In the genomic region with DNA sequence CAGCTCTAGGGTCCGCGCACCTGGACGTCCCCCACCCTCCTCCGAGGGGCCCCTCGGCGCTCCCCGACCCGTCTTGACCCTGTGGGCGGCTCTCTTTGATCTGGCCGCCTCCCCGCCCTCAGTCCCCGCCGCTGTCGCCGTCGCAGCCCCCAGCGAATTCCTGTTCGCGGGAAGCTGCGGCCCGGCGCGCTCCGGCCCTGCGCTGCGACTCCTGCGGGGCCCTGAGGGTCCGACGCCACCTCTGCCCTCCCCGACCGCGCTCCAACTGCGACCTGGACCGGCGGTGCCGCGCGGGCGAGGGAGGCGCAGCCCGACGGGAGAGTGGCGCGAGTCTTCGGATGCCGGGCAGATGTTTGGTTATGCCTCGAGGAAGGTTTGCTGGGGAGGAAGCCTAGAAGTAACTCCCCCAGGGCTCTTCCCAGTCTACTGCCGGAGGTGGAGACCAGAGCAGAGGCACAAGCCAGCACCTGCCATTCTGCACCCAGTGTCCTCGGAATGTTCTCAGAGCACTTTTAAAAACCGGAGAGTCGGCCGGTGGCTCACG, we compare ENCODE assay signal across 9 cellular contexts. TPM values are rescaled to one million over a fixed set of nuclear protein-coding genes. Genes with fewer than 3 reads are reported as not detected.
DNase-seq lines count a peak whose midpoint lies in the region; ATAC-seq and TF ChIP-seq lines count a peak whose summit lies in the region.
"Had no signal": no experiment of that assay in that cellular context is flagged by ENCODE, and none has a peak within 500 bp of the region (broad histone marks: within the 10 kb centered on the region; RNA-seq: fewer than 3 reads in every experiment).

No MANE protein-coding gene starts in this region.

- peak overlapping the region; percentile 51 for H3K4me3 ChIP-seq in ectodermal cell (ENCODE audit: insufficient read depth, low read depth, low read length)

- peaks cover 2% of the 10 kb centered on the region for H3K9me3 ChIP-seq in ectodermal cell (ENCODE audit: control insufficient read depth, low read length)

- H3K27ac Mint-ChIP-seq in neural crest cell (ENCODE audit: unreplicated experiment): no peak overlapping the region

- H3K27me3 Mint-ChIP-seq in neural crest cell (ENCODE audit: low read depth): peaks cover 55% of the 10 kb centered on the region

- no peak overlapping the region for H3K27ac ChIP-seq in ectodermal cell (ENCODE audit: insufficient read depth, low read depth, low read length, poor library complexity, severe bottlenecking)
- H3K27ac ChIP-seq: 22Rv1 had no signal

- peaks cover 4% of the 10 kb centered on the region for H3K4me1 Mint-ChIP-seq in neural crest cell

- peaks cover 4% of the 10 kb centered on the region for H3K9me3 Mint-ChIP-seq in neural crest cell

- no peaks in the 10 kb centered on the region for H3K36me3 ChIP-seq in ectodermal cell (ENCODE audit: control insufficient read depth, insufficient read depth, low read length)

- H3K4me1 ChIP-seq in ectodermal cell (ENCODE audit: control insufficient read depth, insufficient read depth, low read length): peaks cover 4% of the 10 kb centered on the region

- H3K4me3 Mint-ChIP-seq in neural crest cell: peak overlapping the region; percentile 64

- H3K27me3 ChIP-seq in ectodermal cell (ENCODE audit: control insufficient read depth, insufficient read depth, low read length, poor library complexity, severe bottlenecking): peaks cover 43% of the 10 kb centered on the region

- WGBS in ectodermal cell, 2 experiments: 7 to 8% methylated on average over 53 of the region's 53 CpGs

- ATAC-seq in GM21619 (IDR thresholded peaks at IDR 0.05; ENCODE audit: unreplicated experiment): peak; percentile 22

- TF ChIP-seq CTCF in neural crest cell (conservative IDR thresholded peaks at IDR 0.05): no peak

- DNase-seq in DMS 273 (lab: John Stamatoyannopoulos, UW; ENCODE audit: unreplicated experiment): peak; percentile 68
- no peak for DNase-seq in DMS 273 treated with DMSO at 0.1 percent for 48 hours (lab: John Stamatoyannopoulos, UW)
- DNase-seq in NCI-H345 treated with DMSO at 0.1 percent for 48 hours (lab: John Stamatoyannopoulos, UW; ENCODE audit: unreplicated experiment): peak; percentile 11
- DNase-seq in neural crest cell (ENCODE audit: low read depth, low spot score): no peak
- no peak for DNase-seq in effector CD4-positive, alpha-beta T cell
- no peak for DNase-seq in Ammon's horn (ENCODE audit: low spot score)

- peaks cover 4% of the 10 kb centered on the region for H3K36me3 Mint-ChIP-seq in neural crest cell (ENCODE audit: low read depth)

RNA-seq across cellular contexts. Expression of a gene that starts 0.4 kb away (rescaled TPM):
- polyA plus RNA-seq in ectodermal cell (2013, experiment 1 of 4): 0.33 TPM
- polyA plus RNA-seq in ectodermal cell (2013, experiment 2 of 4): 0.44 TPM
- 0.16 TPM for polyA plus RNA-seq in ectodermal cell (2013, experiment 3 of 4)
- 0.08 TPM for polyA plus RNA-seq in ectodermal cell (2013, experiment 4 of 4)
- total RNA-seq in neural crest cell: 0.16 TPM in 1 of 2 replicates, not detected in the other

RNA-seq across cellular contexts. Expression of a gene that starts 41.2 kb away (rescaled TPM):
- polyA plus RNA-seq in ectodermal cell (2013, experiment 1 of 4): 109 TPM
- 96.1 TPM for polyA plus RNA-seq in ectodermal cell (2013, experiment 2 of 4)
- polyA plus RNA-seq in ectodermal cell (2013, experiment 3 of 4): 89.6 TPM
- polyA plus RNA-seq in ectodermal cell (2013, experiment 4 of 4): 92.3 TPM
- 190 and 210 TPM in 2 replicates for total RNA-seq in neural crest cell

RNA-seq across cellular contexts. Expression of a gene that starts 41.7 kb away (rescaled TPM):
- 37.0 TPM for polyA plus RNA-seq in ectodermal cell (2013, experiment 1 of 4)
- polyA plus RNA-seq in ectodermal cell (2013, experiment 2 of 4): 33.8 TPM
- 31.5 TPM for polyA plus RNA-seq in ectodermal cell (2013, experiment 3 of 4)
- polyA plus RNA-seq in ectodermal cell (2013, experiment 4 of 4): 33.6 TPM
- 22.9 and 23.6 TPM in 2 replicates for total RNA-seq in neural crest cell

Comparison
In these comparisons a context has a peak if more than half of its experiments do, and no peak if none do; other contexts are left out.
1. DNase-seq: peak in DMS 273 (single experiment) and NCI-H345 treated with DMSO at 0.1 percent for 48 hours (single experiment); none in DMS 273 treated with DMSO at 0.1 percent for 48 hours (single experiment), neural crest cell (single experiment), effector CD4-positive, alpha-beta T cell (single experiment) and Ammon's horn (single experiment).